Comparison of ENCODE assay signal across 1 cellular context in the genomic region with DNA sequence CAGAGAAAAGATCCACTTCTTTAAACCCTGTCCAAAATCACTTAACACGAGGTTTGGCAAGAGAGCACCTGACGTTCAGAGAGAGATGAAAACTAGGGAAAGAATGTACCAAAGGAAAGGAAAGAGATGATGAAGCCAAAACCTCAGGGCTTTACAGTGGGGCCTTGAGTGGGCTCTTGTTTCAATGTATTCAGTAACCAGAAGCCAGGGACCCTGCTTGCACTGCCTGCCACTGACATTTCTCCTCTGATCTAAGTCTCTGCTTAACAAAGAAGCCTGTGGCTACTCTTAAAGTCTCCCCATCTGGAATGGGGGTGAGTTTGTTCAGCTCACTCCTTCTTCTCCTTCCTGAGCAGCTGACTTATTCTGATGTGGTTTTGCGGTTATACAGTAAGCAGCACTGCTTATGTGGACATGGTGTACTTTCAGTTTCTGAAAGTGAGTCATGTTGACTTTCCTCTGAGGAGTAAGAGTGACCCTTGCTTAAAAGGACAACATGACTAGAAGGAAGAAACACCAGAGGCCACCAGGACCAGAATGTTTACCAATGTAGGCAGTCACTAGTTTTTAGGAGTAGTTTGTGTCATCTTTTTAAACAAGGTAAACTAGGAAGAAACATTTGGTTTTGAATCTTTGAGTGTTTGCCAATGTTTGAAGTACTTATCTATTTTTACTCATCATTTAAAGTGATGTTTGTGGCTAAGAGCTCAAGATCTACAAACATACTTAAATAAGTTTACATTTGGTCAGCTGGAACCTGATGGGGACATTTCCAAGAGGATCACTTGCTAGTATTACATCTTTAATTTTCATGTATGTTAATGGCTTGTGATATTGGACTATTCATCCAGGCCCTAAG.
A peak's percentile ranks its signal among the peaks of the same experiment; 100 is the strongest.
TF ChIP-seq lines count a peak whose summit lies in the region.

No MANE protein-coding gene starts in this region.

TF ChIP-seq in K562, 482 proteins besides CTCF, POLR2A, EP300 and RAD21 (continued from another document and continues in another):
- TF ChIP-seq PCBP2 (IDR thresholded peaks at IDR 0.05; ENCODE audit: low read depth, low read length, poor library complexity, severe bottlenecking), result no peak
- no peak for TF ChIP-seq ZNF717 (CRISPR knock-in tag; IDR thresholded peaks at IDR 0.05)
- TF ChIP-seq NFE2 (IDR thresholded peaks at IDR 0.05; ENCODE audit: low read depth), result peak; percentile 52
- TF ChIP-seq, protein P1, sequence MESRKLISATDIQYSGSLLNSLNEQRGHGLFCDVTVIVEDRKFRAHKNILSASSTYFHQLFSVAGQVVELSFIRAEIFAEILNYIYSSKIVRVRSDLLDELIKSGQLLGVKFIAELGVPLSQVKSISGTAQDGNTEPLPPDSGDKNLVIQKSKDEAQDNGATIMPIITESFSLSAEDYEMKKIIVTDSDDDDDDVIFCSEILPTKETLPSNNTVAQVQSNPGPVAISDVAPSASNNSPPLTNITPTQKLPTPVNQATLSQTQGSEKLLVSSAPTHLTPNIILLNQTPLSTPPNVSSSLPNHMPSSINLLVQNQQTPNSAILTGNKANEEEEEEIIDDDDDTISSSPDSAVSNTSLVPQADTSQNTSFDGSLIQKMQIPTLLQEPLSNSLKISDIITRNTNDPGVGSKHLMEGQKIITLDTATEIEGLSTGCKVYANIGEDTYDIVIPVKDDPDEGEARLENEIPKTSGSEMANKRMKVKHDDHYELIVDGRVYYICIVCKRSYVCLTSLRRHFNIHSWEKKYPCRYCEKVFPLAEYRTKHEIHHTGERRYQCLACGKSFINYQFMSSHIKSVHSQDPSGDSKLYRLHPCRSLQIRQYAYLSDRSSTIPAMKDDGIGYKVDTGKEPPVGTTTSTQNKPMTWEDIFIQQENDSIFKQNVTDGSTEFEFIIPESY (CRISPR knock-in tag; IDR thresholded peaks at IDR 0.05), result no peak
- no peak for TF ChIP-seq NCOA4 (IDR thresholded peaks at IDR 0.05; ENCODE audit: partially characterized antibody)
- TF ChIP-seq POLR2AphosphoS5 (IDR thresholded peaks at IDR 0.05; ENCODE audit: control insufficient read depth, insufficient read depth, low read depth, low read length), result 0 out of 2 replicates have a peak, but pooled peaks have one; percentile 31
- no peak for TF ChIP-seq HOXB6 (CRISPR knock-in tag; IDR thresholded peaks at IDR 0.05; ENCODE audit: borderline replicate concordance)
- TF ChIP-seq, protein P2, sequence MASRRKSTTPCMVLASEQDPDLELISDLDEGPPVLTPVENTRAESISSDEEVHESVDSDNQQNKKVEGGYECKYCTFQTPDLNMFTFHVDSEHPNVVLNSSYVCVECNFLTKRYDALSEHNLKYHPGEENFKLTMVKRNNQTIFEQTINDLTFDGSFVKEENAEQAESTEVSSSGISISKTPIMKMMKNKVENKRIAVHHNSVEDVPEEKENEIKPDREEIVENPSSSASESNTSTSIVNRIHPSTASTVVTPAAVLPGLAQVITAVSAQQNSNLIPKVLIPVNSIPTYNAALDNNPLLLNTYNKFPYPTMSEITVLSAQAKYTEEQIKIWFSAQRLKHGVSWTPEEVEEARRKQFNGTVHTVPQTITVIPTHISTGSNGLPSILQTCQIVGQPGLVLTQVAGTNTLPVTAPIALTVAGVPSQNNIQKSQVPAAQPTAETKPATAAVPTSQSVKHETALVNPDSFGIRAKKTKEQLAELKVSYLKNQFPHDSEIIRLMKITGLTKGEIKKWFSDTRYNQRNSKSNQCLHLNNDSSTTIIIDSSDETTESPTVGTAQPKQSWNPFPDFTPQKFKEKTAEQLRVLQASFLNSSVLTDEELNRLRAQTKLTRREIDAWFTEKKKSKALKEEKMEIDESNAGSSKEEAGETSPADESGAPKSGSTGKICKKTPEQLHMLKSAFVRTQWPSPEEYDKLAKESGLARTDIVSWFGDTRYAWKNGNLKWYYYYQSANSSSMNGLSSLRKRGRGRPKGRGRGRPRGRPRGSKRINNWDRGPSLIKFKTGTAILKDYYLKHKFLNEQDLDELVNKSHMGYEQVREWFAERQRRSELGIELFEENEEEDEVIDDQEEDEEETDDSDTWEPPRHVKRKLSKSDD (conservative IDR thresholded peaks at IDR 0.05; ENCODE audit: low read length), result no peak
- TF ChIP-seq GATAD2B (IDR thresholded peaks at IDR 0.05; ENCODE audit: borderline replicate concordance), result no peak
- TF ChIP-seq ZNF12 (CRISPR knock-in tag; IDR thresholded peaks at IDR 0.05), result no peak
- TF ChIP-seq CHD4 (IDR thresholded peaks at IDR 0.05; ENCODE audit: insufficient read depth, insufficient replicate concordance, low read depth, low read length, poor library complexity, severe bottlenecking), result no peak
- TF ChIP-seq FIP1L1 (IDR thresholded peaks at IDR 0.05; ENCODE audit: low read depth, low read length, poor library complexity, severe bottlenecking), result no peak
- TF ChIP-seq HDAC6 (IDR thresholded peaks at IDR 0.05; ENCODE audit: low read depth, low read length), result no peak
- TF ChIP-seq, protein P3, sequence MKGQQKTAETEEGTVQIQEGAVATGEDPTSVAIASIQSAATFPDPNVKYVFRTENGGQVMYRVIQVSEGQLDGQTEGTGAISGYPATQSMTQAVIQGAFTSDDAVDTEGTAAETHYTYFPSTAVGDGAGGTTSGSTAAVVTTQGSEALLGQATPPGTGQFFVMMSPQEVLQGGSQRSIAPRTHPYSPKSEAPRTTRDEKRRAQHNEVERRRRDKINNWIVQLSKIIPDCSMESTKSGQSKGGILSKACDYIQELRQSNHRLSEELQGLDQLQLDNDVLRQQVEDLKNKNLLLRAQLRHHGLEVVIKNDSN (CRISPR knock-in tag; IDR thresholded peaks at IDR 0.05), result no peak
- no peak for TF ChIP-seq ARNT (IDR thresholded peaks at IDR 0.05)
- TF ChIP-seq PPARD (CRISPR knock-in tag; IDR thresholded peaks at IDR 0.05), result no peak
- TF ChIP-seq SETDB1 (IDR thresholded peaks at IDR 0.05; ENCODE audit: low read length), result no peak
- TF ChIP-seq, protein P4, sequence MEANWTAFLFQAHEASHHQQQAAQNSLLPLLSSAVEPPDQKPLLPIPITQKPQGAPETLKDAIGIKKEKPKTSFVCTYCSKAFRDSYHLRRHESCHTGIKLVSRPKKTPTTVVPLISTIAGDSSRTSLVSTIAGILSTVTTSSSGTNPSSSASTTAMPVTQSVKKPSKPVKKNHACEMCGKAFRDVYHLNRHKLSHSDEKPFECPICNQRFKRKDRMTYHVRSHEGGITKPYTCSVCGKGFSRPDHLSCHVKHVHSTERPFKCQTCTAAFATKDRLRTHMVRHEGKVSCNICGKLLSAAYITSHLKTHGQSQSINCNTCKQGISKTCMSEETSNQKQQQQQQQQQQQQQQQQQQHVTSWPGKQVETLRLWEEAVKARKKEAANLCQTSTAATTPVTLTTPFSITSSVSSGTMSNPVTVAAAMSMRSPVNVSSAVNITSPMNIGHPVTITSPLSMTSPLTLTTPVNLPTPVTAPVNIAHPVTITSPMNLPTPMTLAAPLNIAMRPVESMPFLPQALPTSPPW (CRISPR knock-in tag; IDR thresholded peaks at IDR 0.05), result peak; percentile 61
- TF ChIP-seq MCM5 (IDR thresholded peaks at IDR 0.05; ENCODE audit: low read depth), result no peak
- no peak for TF ChIP-seq ZNF764 (CRISPR knock-in tag; IDR thresholded peaks at IDR 0.05; ENCODE audit: low read depth)
- TF ChIP-seq ZNF766 (CRISPR knock-in tag; conservative IDR thresholded peaks at IDR 0.05), result peak; percentile 71; the same call in 1 of the 2 replicates
- TF ChIP-seq KHSRP (IDR thresholded peaks at IDR 0.05), result no peak
- no peak for TF ChIP-seq NR4A1 (CRISPR knock-in tag; IDR thresholded peaks at IDR 0.05)
- no peak for TF ChIP-seq NR4A1 (tag; IDR thresholded peaks at IDR 0.05)
- TF ChIP-seq XRCC4 (IDR thresholded peaks at IDR 0.05; ENCODE audit: extremely low read depth, insufficient read depth, insufficient read length), result no peak
- no peak for TF ChIP-seq ZNF316 (IDR thresholded peaks at IDR 0.05)
- TF ChIP-seq ZNF57 (CRISPR knock-in tag; IDR thresholded peaks at IDR 0.05), result no peak
- no peak for TF ChIP-seq ZNF121 (CRISPR knock-in tag; conservative IDR thresholded peaks at IDR 0.05)
- TF ChIP-seq, protein P5, sequence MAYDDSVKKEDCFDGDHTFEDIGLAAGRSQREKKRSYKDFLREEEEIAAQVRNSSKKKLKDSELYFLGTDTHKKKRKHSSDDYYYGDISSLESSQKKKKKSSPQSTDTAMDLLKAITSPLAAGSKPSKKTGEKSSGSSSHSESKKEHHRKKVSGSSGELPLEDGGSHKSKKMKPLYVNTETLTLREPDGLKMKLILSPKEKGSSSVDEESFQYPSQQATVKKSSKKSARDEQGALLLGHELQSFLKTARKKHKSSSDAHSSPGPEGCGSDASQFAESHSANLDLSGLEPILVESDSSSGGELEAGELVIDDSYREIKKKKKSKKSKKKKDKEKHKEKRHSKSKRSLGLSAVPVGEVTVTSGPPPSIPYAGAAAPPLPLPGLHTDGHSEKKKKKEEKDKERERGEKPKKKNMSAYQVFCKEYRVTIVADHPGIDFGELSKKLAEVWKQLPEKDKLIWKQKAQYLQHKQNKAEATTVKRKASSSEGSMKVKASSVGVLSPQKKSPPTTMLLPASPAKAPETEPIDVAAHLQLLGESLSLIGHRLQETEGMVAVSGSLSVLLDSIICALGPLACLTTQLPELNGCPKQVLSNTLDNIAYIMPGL (CRISPR knock-in tag; IDR thresholded peaks at IDR 0.05), result no peak
- TF ChIP-seq BMI1 (IDR thresholded peaks at IDR 0.05; ENCODE audit: low read length), result no peak
- TF ChIP-seq JUN (IDR thresholded peaks at IDR 0.05; ENCODE audit: borderline replicate concordance, low read depth, low read length), result peak; percentile 63; the same call in 1 of the 2 replicates
- TF ChIP-seq JUN (CRISPR knock-in tag; IDR thresholded peaks at IDR 0.05; ENCODE audit: borderline replicate concordance), result no peak
- TF ChIP-seq MIER1 (IDR thresholded peaks at IDR 0.05; ENCODE audit: low read depth), result no peak
- TF ChIP-seq, protein P6, sequence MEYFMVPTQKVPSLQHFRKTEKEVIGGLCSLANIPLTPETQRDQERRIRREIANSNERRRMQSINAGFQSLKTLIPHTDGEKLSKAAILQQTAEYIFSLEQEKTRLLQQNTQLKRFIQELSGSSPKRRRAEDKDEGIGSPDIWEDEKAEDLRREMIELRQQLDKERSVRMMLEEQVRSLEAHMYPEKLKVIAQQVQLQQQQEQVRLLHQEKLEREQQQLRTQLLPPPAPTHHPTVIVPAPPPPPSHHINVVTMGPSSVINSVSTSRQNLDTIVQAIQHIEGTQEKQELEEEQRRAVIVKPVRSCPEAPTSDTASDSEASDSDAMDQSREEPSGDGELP (CRISPR knock-in tag; IDR thresholded peaks at IDR 0.05; ENCODE audit: borderline replicate concordance), result peak; percentile 87
- TF ChIP-seq SREBF2 (CRISPR knock-in tag; IDR thresholded peaks at IDR 0.05), result no peak
- no peak for TF ChIP-seq XRCC5 (IDR thresholded peaks at IDR 0.05; ENCODE audit: low read depth, low read length)
- no peak for TF ChIP-seq ZNF444 (CRISPR knock-in tag; IDR thresholded peaks at IDR 0.05)
- TF ChIP-seq, protein P7, sequence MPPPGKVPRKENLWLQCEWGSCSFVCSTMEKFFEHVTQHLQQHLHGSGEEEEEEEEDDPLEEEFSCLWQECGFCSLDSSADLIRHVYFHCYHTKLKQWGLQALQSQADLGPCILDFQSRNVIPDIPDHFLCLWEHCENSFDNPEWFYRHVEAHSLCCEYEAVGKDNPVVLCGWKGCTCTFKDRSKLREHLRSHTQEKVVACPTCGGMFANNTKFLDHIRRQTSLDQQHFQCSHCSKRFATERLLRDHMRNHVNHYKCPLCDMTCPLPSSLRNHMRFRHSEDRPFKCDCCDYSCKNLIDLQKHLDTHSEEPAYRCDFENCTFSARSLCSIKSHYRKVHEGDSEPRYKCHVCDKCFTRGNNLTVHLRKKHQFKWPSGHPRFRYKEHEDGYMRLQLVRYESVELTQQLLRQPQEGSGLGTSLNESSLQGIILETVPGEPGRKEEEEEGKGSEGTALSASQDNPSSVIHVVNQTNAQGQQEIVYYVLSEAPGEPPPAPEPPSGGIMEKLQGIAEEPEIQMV (tag; conservative IDR thresholded peaks at IDR 0.05; ENCODE audit: low read depth), result no peak
- peak; percentile 57 for TF ChIP-seq FOXA1 (IDR thresholded peaks at IDR 0.05; ENCODE audit: borderline replicate concordance)
- TF ChIP-seq, protein P8, sequence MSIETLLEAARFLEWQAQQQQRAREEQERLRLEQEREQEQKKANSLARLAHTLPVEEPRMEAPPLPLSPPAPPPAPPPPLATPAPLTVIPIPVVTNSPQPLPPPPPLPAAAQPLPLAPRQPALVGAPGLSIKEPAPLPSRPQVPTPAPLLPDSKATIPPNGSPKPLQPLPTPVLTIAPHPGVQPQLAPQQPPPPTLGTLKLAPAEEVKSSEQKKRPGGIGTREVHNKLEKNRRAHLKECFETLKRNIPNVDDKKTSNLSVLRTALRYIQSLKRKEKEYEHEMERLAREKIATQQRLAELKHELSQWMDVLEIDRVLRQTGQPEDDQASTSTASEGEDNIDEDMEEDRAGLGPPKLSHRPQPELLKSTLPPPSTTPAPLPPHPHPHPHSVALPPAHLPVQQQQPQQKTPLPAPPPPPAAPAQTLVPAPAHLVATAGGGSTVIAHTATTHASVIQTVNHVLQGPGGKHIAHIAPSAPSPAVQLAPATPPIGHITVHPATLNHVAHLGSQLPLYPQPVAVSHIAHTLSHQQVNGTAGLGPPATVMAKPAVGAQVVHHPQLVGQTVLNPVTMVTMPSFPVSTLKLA (conservative IDR thresholded peaks at IDR 0.05), result 0 out of 4 replicates have a peak, but pooled peaks have one; percentile 23 to 40
- no peak for TF ChIP-seq EWSR1 (IDR thresholded peaks at IDR 0.05; ENCODE audit: borderline replicate concordance, low read depth, partially characterized antibody)
- TF ChIP-seq ZNF311 (CRISPR knock-in tag; IDR thresholded peaks at IDR 0.05), result no peak
- TF ChIP-seq DNMT1 (IDR thresholded peaks at IDR 0.05), result no peak
- TF ChIP-seq KDM2B (CRISPR knock-in tag; IDR thresholded peaks at IDR 0.05), result no peak
- no peak for TF ChIP-seq CHD2 (IDR thresholded peaks at IDR 0.05; ENCODE audit: low read depth, low read length)
- peak; percentile 79; the same call in 1 of the 2 replicates for TF ChIP-seq RUNX1 (IDR thresholded peaks at IDR 0.05; ENCODE audit: low read depth)
- no peak for TF ChIP-seq NUFIP1 (IDR thresholded peaks at IDR 0.05; ENCODE audit: partially characterized antibody)
- no peak for TF ChIP-seq TOE1 (IDR thresholded peaks at IDR 0.05; ENCODE audit: borderline replicate concordance)
- TF ChIP-seq TOE1 (CRISPR knock-in tag; IDR thresholded peaks at IDR 0.05; ENCODE audit: borderline replicate concordance, low read depth), result no peak
- TF ChIP-seq ARHGAP35 (IDR thresholded peaks at IDR 0.05; ENCODE audit: partially characterized antibody), result no peak
- TF ChIP-seq, protein P9, sequence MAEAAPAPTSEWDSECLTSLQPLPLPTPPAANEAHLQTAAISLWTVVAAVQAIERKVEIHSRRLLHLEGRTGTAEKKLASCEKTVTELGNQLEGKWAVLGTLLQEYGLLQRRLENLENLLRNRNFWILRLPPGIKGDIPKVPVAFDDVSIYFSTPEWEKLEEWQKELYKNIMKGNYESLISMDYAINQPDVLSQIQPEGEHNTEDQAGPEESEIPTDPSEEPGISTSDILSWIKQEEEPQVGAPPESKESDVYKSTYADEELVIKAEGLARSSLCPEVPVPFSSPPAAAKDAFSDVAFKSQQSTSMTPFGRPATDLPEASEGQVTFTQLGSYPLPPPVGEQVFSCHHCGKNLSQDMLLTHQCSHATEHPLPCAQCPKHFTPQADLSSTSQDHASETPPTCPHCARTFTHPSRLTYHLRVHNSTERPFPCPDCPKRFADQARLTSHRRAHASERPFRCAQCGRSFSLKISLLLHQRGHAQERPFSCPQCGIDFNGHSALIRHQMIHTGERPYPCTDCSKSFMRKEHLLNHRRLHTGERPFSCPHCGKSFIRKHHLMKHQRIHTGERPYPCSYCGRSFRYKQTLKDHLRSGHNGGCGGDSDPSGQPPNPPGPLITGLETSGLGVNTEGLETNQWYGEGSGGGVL (CRISPR knock-in tag; IDR thresholded peaks at IDR 0.05), result no peak
- TF ChIP-seq ZNF324 (CRISPR knock-in tag; IDR thresholded peaks at IDR 0.05), result no peak
- TF ChIP-seq HNRNPH1 (optimal IDR thresholded peaks at IDR 0.05; ENCODE audit: low read depth, low read length), result no peak
- TF ChIP-seq EZH2 (IDR thresholded peaks at IDR 0.05; ENCODE audit: borderline replicate concordance, low read depth, low read length), result no peak
- TF ChIP-seq ZNF384 (IDR thresholded peaks at IDR 0.05; ENCODE audit: low read depth, low read length), result no peak
